1 cellular context compared by ENCODE assay signal in genomic region chr20:13995086-13995665, GRCh38.
TF ChIP-seq lines count a peak whose summit lies in the region.

MACROD2 (plus strand) TSS chr20:13995516.

TF ChIP-seq in H1, 55 proteins besides CTCF, POLR2A, EP300 and RAD21 (continued from another document):
- TF ChIP-seq CHD7 (IDR thresholded peaks at IDR 0.05; ENCODE audit: insufficient replicate concordance, low read length) (no peak), NRF1 (IDR thresholded peaks at IDR 0.05; ENCODE audit: low read depth, low read length) (peak; percentile 92), ASH2L (IDR thresholded peaks at IDR 0.05; ENCODE audit: low read length) (peak; percentile 21)
